ENCODE assay signal across 9 cellular contexts in genomic region chr22:17477401-17477833, GRCh38.
A peak's percentile ranks its signal among the peaks of the same experiment; 100 is the strongest.
DNase-seq lines count a peak whose midpoint lies in the region; ATAC-seq, FAIRE-seq and TF ChIP-seq lines count a peak whose summit lies in the region.
"Had no signal": no experiment of that assay in that cellular context is flagged by ENCODE, and none has a peak within 500 bp of the region (broad histone marks: within the 10 kb centered on the region; RNA-seq: fewer than 3 reads in every experiment).

No MANE protein-coding gene starts in this region.

- intact Hi-C loops in esophagus muscularis mucosa (cut with DNase I) (no loop called here), pancreas (cut with DNase I) (no loop called here), natural killer cell (cut with micrococcal nuclease) (no loop called here)

- H3K9me3 ChIP-seq in HUES6 (ENCODE audit: control insufficient read depth, insufficient read depth, low read depth, low read length), result no peaks in the 10 kb centered on the region
- H3K9me3 ChIP-seq in esophagus muscularis mucosa, result no peaks in the 10 kb centered on the region
- H3K9me3 ChIP-seq in pancreas, result no peaks in the 10 kb centered on the region

- WGBS in esophagus muscularis mucosa, result 27% methylated on average over 14 of the region's 14 CpGs
- 29 to 32% methylated on average over 14 of the region's 14 CpGs for WGBS in pancreas, 2 donors

- H3K36me3 Mint-ChIP-seq in natural killer cell, result no peaks in the 10 kb centered on the region

- TF ChIP-seq POLR2A in esophagus muscularis mucosa (IDR thresholded peaks at IDR 0.05; ENCODE audit: low read depth), result no peak

- H3K36me3 ChIP-seq in HUES6 (ENCODE audit: control insufficient read depth, insufficient read depth, low read length) (peaks cover 35% of the 10 kb centered on the region), esophagus muscularis mucosa (no peaks in the 10 kb centered on the region), pancreas (no peaks in the 10 kb centered on the region)

- FAIRE-seq in pancreas (lab: Jason Lieb, UNC), result no peak

- no peaks in the 10 kb centered on the region for H3K9me3 Mint-ChIP-seq in natural killer cell

- no peak for TF ChIP-seq EP300 in esophagus muscularis mucosa (IDR thresholded peaks at IDR 0.05)

- H3K27ac ChIP-seq in HUES6 (ENCODE audit: low read depth, low read length) (peak overlapping the region; percentile 36; the same call in 1 of the 2 replicates), esophagus muscularis mucosa (replicated peaks in 1 of 4) (peak overlapping the region in 2 of 4 donors; percentile 11 to 18), pancreas (no peak overlapping the region)

- H3K27ac Mint-ChIP-seq in natural killer cell, result no peak overlapping the region

- H3K4me1 ChIP-seq in HUES6 (ENCODE audit: control insufficient read depth, insufficient read depth, low read length) (peaks cover 50% of the 10 kb centered on the region), esophagus muscularis mucosa (peaks cover 4 to 23% (median 7%) of the 10 kb centered on the region in 4 donors), pancreas (peaks cover 0 to 6% (median 0%) of the 10 kb centered on the region in 3 donors)

- ATAC-seq in pancreas, result peak; percentile 46 to 77 (median 64)
- no peak for ATAC-seq in natural killer cell
- ATAC-seq in HG02885 (IDR thresholded peaks at IDR 0.05; ENCODE audit: poor library complexity, unreplicated experiment), result no peak
- ATAC-seq in stimulated activated naive CD8-positive, alpha-beta T cell treated with anti-CD3 and anti-CD28 coated beads, Interleukin-15, Interleukin-2, amounts not matched to agents 100 U/mL and 50 U/mL, for 24 hours, result no peak

- peak overlapping the region; percentile 3 for H3K9ac ChIP-seq in HUES6 (ENCODE audit: low read length)

- no peak overlapping the region for H3K4me3 Mint-ChIP-seq in natural killer cell

- H3K27me3 ChIP-seq in HUES6 (ENCODE audit: control insufficient read depth, insufficient read depth, low read length) (no peaks in the 10 kb centered on the region), esophagus muscularis mucosa (peaks cover 0 to 11% (median 0%) of the 10 kb centered on the region in 4 donors), pancreas (no peaks in the 10 kb centered on the region)

- DNase-seq in NOMO-1 treated with DMSO at 0.1 percent for 48 hours (lab: John Stamatoyannopoulos, UW; ENCODE audit: unreplicated experiment) (peak; percentile 97), esophagus muscularis mucosa (ENCODE audit: extremely low spot score) (no peak), pancreas (no peak), NCI-H446 (lab: John Stamatoyannopoulos, UW) (no peak), natural killer cell (no peak)
- DNase-seq in stimulated activated naive CD8-positive, alpha-beta T cell treated with anti-CD3 and anti-CD28 coated beads, Interleukin-15, Interleukin-2, amounts not matched to agents 100 U/mL and 50 U/mL, for 24 hours, result no peak
- DNase-seq: DMS 273 treated with DMSO at 0.1 percent for 48 hours had no signal

- no peaks in the 10 kb centered on the region for H3K4me1 Mint-ChIP-seq in natural killer cell

- no peak overlapping the region for H3K4me3 ChIP-seq in HUES6 (ENCODE audit: low read depth, low read length)
- H3K4me3 ChIP-seq in esophagus muscularis mucosa, result peak overlapping the region; percentile 6 to 35 (median 10)
- peak overlapping the region in 1 of 4 donors; percentile 29 for H3K4me3 ChIP-seq in pancreas

- peaks cover 10 to 35% of the 10 kb centered on the region in 2 donors for H3K27me3 Mint-ChIP-seq in natural killer cell (ENCODE audit: low read depth in 2 of 2)

- no peak for TF ChIP-seq CTCF in esophagus muscularis mucosa (IDR thresholded peaks at IDR 0.05)
- TF ChIP-seq CTCF in pancreas (IDR thresholded peaks at IDR 0.05), result no peak
- no peak for TF ChIP-seq CTCF in natural killer cell (IDR thresholded peaks at IDR 0.05)

Comparison
In these comparisons a context has a peak if more than half of its experiments do, and no peak if none do; other contexts are left out.
1. ATAC-seq: peak in pancreas (4 of 4); none in natural killer cell (0 of 3), HG02885 (single experiment) and stimulated activated naive CD8-positive, alpha-beta T cell treated with anti-CD3 and anti-CD28 coated beads, Interleukin-15, Interleukin-2, amounts not matched to agents 100 U/mL and 50 U/mL, for 24 hours (single experiment).